13 cellular contexts compared by ENCODE assay signal in the genomic region with DNA sequence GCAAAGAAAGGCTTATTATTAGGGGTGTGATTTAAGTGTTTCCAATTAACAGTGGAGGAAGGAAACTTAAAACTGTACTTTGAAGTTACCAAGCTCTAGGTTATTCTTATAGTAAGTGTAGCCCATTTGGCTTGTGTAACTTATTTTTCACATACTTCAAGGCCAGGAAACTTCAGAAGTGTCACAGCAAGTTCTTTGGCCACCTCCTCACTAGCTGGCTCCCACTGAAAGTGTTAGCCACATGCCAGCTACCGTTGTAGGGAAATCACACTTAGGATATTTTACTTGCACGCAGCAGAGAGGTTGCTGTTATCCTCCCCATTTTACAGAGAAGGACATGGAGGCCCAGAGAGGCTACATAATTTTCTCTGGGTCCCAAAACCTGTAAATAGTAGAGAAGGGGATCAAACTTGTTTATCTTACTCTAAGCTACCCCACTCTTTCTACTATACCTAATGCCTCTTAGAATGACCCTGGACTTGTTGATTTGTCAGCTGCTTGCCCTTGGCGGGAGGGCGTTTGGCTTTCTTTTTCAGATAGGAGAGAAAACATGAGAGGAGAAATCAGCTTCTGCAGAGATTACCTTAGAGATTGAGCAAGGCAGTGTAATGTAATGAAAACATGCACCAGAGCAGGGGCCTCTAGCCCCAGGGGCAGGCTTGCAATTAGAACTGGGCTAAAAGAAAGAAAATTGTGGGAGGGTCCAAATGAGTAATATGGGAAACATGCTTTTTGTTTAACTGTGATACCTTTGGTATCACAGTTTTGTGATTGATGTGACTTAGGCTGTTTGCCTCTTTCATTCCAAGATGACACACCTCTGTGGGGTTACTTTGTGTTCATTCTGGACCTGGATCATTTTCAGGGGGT.
DNase-seq lines count a peak whose midpoint lies in the region; ATAC-seq and TF ChIP-seq lines count a peak whose summit lies in the region.
"Had no signal": no experiment of that assay in that cellular context is flagged by ENCODE, and none has a peak within 500 bp of the region (broad histone marks: within the 10 kb centered on the region; RNA-seq: fewer than 3 reads in every experiment).

No MANE protein-coding gene starts in this region.

- H3K36me3 ChIP-seq in HUES6 (ENCODE audit: control insufficient read depth, insufficient read depth, low read length) (no peaks in the 10 kb centered on the region), gastrocnemius medialis (no peaks in the 10 kb centered on the region)
- H3K36me3 ChIP-seq: thoracic aorta had no signal

- H3K27me3 ChIP-seq in HUES6 (ENCODE audit: control insufficient read depth, insufficient read depth, low read length) = no peaks in the 10 kb centered on the region
- no peaks in the 10 kb centered on the region for H3K27me3 ChIP-seq in gastrocnemius medialis

- DNase-seq in astrocyte of the hippocampus (ENCODE audit: low read depth, low spot score) (peak; percentile 59), immature natural killer cell (peak; percentile 13 to 35 (median 16)), gastrocnemius medialis (peak; percentile 47 to 61), globus pallidus (ENCODE audit: low spot score) (no peak), NCI-H1417 (lab: John Stamatoyannopoulos, UW) (no peak)
- DNase-seq: activated naive CD8-positive, alpha-beta T cell treated with anti-CD3 and anti-CD28 coated beads, Interleukin-2, amount 10 ng/mL, durations not matched to agents 7 days and 5 days; C1 segment of cervical spinal cord; NCI-H187; NCI-H526 had no signal

- TF ChIP-seq POLR2A in gastrocnemius medialis (IDR thresholded peaks at IDR 0.05) = no peak

- H3K4me1 ChIP-seq in HUES6 (ENCODE audit: control insufficient read depth, insufficient read depth, low read length) (peaks cover 61% of the 10 kb centered on the region), gastrocnemius medialis (peaks cover 69 to 83% of the 10 kb centered on the region in 2 donors)

- no peak for TF ChIP-seq CTCF in gastrocnemius medialis (IDR thresholded peaks at IDR 0.05 in 4 of 5, conservative IDR thresholded peaks at IDR 0.05 in 1 of 5)

- no peak overlapping the region for H3K4me3 ChIP-seq in HUES6 (ENCODE audit: low read depth, low read length)
- H3K4me3 ChIP-seq in gastrocnemius medialis = peak overlapping the region in 2 of 4 donors; percentile 10 to 26
- H3K4me3 ChIP-seq: thoracic aorta had no signal

- H3K9me3 Mint-ChIP-seq in immature natural killer cell = peaks cover 0 to 2% (median 0%) of the 10 kb centered on the region in 6 donors
- H3K9me3 Mint-ChIP-seq: activated naive CD8-positive, alpha-beta T cell treated with anti-CD3 and anti-CD28 coated beads, Interleukin-2, amount 10 ng/mL, durations not matched to agents 7 days and 5 days had no signal

- H3K4me3 Mint-ChIP-seq in immature natural killer cell = peak overlapping the region in 2 of 5 donors; percentile 12 to 33
- H3K4me3 Mint-ChIP-seq: activated naive CD8-positive, alpha-beta T cell treated with anti-CD3 and anti-CD28 coated beads, Interleukin-2, amount 10 ng/mL, durations not matched to agents 7 days and 5 days had no signal

- no peak overlapping the region for H3K9ac ChIP-seq in HUES6 (ENCODE audit: low read length)

- ATAC-seq in gastrocnemius medialis = peak; percentile 80 to 82
- no peak for ATAC-seq in HG03571 (IDR thresholded peaks at IDR 0.05; ENCODE audit: unreplicated experiment)
- no peak for ATAC-seq in HG02798 (IDR thresholded peaks at IDR 0.05; ENCODE audit: poor library complexity, unreplicated experiment)

- peaks cover 5 to 29% (median 14%) of the 10 kb centered on the region in 3 donors for H3K27me3 Mint-ChIP-seq in immature natural killer cell (ENCODE audit: low read depth in 3 of 3)

- H3K27ac Mint-ChIP-seq in immature natural killer cell = peak overlapping the region in 1 of 6 donors; percentile 73
- H3K27ac Mint-ChIP-seq: activated naive CD8-positive, alpha-beta T cell treated with anti-CD3 and anti-CD28 coated beads, Interleukin-2, amount 10 ng/mL, durations not matched to agents 7 days and 5 days had no signal

- peaks cover 28 to 44% of the 10 kb centered on the region in 2 donors for H3K4me1 Mint-ChIP-seq in immature natural killer cell

- intact Hi-C loops in gastrocnemius medialis (cut with DNase I; ENCODE audit: low total_unique reads) = no loop called here

- H3K36me3 Mint-ChIP-seq in immature natural killer cell = no peaks in the 10 kb centered on the region
- H3K36me3 Mint-ChIP-seq: activated naive CD8-positive, alpha-beta T cell treated with anti-CD3 and anti-CD28 coated beads, Interleukin-2, amount 10 ng/mL, durations not matched to agents 7 days and 5 days had no signal

- H3K9me3 ChIP-seq in HUES6 (ENCODE audit: control insufficient read depth, insufficient read depth, low read depth, low read length) (no peaks in the 10 kb centered on the region), gastrocnemius medialis (no peaks in the 10 kb centered on the region)
- H3K9me3 ChIP-seq: thoracic aorta had no signal

- H3K27ac ChIP-seq in HUES6 (ENCODE audit: low read depth, low read length) (peak overlapping the region; percentile 20; the same call in 1 of the 2 replicates), gastrocnemius medialis (peak overlapping the region; percentile 84 to 92 (median 90))
- H3K27ac ChIP-seq: thoracic aorta had no signal

- in situ Hi-C loops in gastrocnemius medialis (cut with MboI; ENCODE audit: low sequenced_read_pairs in 4 of 4) = no loop called here

Comparison
In these comparisons a context has a peak if more than half of its experiments do, and no peak if none do; other contexts are left out.
1. DNase-seq: peak in astrocyte of the hippocampus (single experiment), immature natural killer cell (3 of 3) and gastrocnemius medialis (2 of 2); none in globus pallidus (single experiment) and NCI-H1417 (0 of 3).
2. ATAC-seq: peak in gastrocnemius medialis (2 of 2); none in HG03571 (single experiment) and HG02798 (single experiment).